In the genomic region with DNA sequence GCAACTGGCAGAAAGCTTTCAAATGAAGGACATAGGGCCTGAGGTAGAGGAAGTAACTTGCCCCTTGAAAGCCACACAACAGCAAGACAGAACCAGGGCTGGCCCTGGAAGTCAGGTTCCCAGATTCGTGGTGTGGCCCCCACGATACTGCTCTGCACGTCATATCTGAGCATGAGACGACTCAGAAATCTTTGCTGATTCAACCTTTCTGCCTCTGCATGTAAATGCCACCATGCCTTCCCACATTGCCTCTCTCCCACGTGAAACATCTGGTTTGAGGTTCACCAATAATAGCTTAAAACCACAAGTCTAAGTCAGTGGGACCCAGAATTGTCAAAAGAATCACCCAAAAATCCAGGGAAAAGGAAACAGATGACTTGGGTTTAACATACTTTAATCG, we compare ENCODE assay signal across 1 cellular context.
TF ChIP-seq lines count a peak whose summit lies in the region.

No MANE protein-coding gene starts in this region.

TF ChIP-seq in H1, 55 proteins besides CTCF, POLR2A, EP300 and RAD21 (continued from another document):
- TF ChIP-seq, protein P1, sequence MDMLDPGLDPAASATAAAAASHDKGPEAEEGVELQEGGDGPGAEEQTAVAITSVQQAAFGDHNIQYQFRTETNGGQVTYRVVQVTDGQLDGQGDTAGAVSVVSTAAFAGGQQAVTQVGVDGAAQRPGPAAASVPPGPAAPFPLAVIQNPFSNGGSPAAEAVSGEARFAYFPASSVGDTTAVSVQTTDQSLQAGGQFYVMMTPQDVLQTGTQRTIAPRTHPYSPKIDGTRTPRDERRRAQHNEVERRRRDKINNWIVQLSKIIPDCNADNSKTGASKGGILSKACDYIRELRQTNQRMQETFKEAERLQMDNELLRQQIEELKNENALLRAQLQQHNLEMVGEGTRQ (IDR thresholded peaks at IDR 0.05; ENCODE audit: low read length): no peak
- TF ChIP-seq SP1 (IDR thresholded peaks at IDR 0.05; ENCODE audit: low read depth, low read length): no peak
- TF ChIP-seq SRF (IDR thresholded peaks at IDR 0.05; ENCODE audit: low read depth, low read length): no peak
- TF ChIP-seq, protein P2, sequence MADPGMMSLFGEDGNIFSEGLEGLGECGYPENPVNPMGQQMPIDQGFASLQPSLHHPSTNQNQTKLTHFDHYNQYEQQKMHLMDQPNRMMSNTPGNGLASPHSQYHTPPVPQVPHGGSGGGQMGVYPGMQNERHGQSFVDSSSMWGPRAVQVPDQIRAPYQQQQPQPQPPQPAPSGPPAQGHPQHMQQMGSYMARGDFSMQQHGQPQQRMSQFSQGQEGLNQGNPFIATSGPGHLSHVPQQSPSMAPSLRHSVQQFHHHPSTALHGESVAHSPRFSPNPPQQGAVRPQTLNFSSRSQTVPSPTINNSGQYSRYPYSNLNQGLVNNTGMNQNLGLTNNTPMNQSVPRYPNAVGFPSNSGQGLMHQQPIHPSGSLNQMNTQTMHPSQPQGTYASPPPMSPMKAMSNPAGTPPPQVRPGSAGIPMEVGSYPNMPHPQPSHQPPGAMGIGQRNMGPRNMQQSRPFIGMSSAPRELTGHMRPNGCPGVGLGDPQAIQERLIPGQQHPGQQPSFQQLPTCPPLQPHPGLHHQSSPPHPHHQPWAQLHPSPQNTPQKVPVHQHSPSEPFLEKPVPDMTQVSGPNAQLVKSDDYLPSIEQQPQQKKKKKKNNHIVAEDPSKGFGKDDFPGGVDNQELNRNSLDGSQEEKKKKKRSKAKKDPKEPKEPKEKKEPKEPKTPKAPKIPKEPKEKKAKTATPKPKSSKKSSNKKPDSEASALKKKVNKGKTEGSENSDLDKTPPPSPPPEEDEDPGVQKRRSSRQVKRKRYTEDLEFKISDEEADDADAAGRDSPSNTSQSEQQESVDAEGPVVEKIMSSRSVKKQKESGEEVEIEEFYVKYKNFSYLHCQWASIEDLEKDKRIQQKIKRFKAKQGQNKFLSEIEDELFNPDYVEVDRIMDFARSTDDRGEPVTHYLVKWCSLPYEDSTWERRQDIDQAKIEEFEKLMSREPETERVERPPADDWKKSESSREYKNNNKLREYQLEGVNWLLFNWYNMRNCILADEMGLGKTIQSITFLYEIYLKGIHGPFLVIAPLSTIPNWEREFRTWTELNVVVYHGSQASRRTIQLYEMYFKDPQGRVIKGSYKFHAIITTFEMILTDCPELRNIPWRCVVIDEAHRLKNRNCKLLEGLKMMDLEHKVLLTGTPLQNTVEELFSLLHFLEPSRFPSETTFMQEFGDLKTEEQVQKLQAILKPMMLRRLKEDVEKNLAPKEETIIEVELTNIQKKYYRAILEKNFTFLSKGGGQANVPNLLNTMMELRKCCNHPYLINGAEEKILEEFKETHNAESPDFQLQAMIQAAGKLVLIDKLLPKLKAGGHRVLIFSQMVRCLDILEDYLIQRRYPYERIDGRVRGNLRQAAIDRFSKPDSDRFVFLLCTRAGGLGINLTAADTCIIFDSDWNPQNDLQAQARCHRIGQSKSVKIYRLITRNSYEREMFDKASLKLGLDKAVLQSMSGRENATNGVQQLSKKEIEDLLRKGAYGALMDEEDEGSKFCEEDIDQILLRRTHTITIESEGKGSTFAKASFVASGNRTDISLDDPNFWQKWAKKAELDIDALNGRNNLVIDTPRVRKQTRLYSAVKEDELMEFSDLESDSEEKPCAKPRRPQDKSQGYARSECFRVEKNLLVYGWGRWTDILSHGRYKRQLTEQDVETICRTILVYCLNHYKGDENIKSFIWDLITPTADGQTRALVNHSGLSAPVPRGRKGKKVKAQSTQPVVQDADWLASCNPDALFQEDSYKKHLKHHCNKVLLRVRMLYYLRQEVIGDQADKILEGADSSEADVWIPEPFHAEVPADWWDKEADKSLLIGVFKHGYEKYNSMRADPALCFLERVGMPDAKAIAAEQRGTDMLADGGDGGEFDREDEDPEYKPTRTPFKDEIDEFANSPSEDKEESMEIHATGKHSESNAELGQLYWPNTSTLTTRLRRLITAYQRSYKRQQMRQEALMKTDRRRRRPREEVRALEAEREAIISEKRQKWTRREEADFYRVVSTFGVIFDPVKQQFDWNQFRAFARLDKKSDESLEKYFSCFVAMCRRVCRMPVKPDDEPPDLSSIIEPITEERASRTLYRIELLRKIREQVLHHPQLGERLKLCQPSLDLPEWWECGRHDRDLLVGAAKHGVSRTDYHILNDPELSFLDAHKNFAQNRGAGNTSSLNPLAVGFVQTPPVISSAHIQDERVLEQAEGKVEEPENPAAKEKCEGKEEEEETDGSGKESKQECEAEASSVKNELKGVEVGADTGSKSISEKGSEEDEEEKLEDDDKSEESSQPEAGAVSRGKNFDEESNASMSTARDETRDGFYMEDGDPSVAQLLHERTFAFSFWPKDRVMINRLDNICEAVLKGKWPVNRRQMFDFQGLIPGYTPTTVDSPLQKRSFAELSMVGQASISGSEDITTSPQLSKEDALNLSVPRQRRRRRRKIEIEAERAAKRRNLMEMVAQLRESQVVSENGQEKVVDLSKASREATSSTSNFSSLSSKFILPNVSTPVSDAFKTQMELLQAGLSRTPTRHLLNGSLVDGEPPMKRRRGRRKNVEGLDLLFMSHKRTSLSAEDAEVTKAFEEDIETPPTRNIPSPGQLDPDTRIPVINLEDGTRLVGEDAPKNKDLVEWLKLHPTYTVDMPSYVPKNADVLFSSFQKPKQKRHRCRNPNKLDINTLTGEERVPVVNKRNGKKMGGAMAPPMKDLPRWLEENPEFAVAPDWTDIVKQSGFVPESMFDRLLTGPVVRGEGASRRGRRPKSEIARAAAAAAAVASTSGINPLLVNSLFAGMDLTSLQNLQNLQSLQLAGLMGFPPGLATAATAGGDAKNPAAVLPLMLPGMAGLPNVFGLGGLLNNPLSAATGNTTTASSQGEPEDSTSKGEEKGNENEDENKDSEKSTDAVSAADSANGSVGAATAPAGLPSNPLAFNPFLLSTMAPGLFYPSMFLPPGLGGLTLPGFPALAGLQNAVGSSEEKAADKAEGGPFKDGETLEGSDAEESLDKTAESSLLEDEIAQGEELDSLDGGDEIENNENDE (IDR thresholded peaks at IDR 0.05; ENCODE audit: insufficient replicate concordance, low read length): no peak
- no peak for TF ChIP-seq HDAC2 (IDR thresholded peaks at IDR 0.05; ENCODE audit: borderline replicate concordance in 1 of 2, low read depth in 2 of 2, low read length in 2 of 2)
- no peak for TF ChIP-seq TAF7 (optimal IDR thresholded peaks at IDR 0.05; ENCODE audit: borderline replicate concordance, low read depth, low read length)
- TF ChIP-seq POLR2AphosphoS5 (IDR thresholded peaks at IDR 0.05; ENCODE audit: low read depth, low read length): no peak
- no peak for TF ChIP-seq SP4 (IDR thresholded peaks at IDR 0.05; ENCODE audit: low read length)
- TF ChIP-seq, protein P3, sequence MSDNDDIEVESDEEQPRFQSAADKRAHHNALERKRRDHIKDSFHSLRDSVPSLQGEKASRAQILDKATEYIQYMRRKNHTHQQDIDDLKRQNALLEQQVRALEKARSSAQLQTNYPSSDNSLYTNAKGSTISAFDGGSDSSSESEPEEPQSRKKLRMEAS (IDR thresholded peaks at IDR 0.05): no peak
- TF ChIP-seq, protein P4, sequence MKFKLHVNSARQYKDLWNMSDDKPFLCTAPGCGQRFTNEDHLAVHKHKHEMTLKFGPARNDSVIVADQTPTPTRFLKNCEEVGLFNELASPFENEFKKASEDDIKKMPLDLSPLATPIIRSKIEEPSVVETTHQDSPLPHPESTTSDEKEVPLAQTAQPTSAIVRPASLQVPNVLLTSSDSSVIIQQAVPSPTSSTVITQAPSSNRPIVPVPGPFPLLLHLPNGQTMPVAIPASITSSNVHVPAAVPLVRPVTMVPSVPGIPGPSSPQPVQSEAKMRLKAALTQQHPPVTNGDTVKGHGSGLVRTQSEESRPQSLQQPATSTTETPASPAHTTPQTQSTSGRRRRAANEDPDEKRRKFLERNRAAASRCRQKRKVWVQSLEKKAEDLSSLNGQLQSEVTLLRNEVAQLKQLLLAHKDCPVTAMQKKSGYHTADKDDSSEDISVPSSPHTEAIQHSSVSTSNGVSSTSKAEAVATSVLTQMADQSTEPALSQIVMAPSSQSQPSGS (IDR thresholded peaks at IDR 0.05; ENCODE audit: low read length): no peak
- TF ChIP-seq FOSL1 (IDR thresholded peaks at IDR 0.05; ENCODE audit: insufficient read depth, low read depth, low read length): no peak
- no peak for TF ChIP-seq KDM4A (IDR thresholded peaks at IDR 0.05; ENCODE audit: low read depth, low read length, severe bottlenecking)
- no peak for TF ChIP-seq KDM1A (IDR thresholded peaks at IDR 0.05; ENCODE audit: borderline replicate concordance, low read length)
- no peak for TF ChIP-seq SIRT6 (IDR thresholded peaks at IDR 0.05; ENCODE audit: low read length)
TF ChIP-seq in H1: peak in this region for 0.
